In the genomic region with DNA sequence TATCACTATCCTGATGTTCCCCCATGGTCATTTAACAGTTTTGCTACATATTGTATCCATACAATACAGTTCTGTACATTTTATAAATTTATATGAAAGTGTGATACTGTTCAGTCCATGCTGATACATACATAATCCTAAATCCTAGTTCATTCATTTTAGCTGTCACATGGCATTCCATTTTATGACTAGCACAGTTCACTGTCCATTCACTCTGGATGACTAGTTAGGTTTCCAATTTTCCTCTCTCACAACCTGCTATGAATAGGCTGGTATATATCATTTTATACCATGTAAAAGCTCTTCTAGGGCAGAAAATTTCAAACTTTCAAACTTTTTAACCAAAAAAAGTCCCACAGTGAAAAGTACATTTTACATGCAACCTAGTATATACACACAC, we compare ENCODE assay signal across 22 cellular contexts. TPM values are rescaled to one million over a fixed set of nuclear protein-coding genes. Genes with fewer than 3 reads are reported as not detected.
DNase-seq lines count a peak whose midpoint lies in the region; ATAC-seq, FAIRE-seq and TF ChIP-seq lines count a peak whose summit lies in the region.
"Had no signal": no experiment of that assay in that cellular context is flagged by ENCODE, and none has a peak within 500 bp of the region (broad histone marks: within the 10 kb centered on the region; RNA-seq: fewer than 3 reads in every experiment).

No MANE protein-coding gene starts in this region.

- peak overlapping the region; percentile 36 for H3K4me2 ChIP-seq in A549

- peaks cover 70 to 96% (median 84%) of the 10 kb centered on the region in 4 donors for H3K4me1 Mint-ChIP-seq in CD4-positive, alpha-beta memory T cell
- peaks cover 47% of the 10 kb centered on the region for H3K4me1 Mint-ChIP-seq in progenitor cell of endocrine pancreas (ENCODE audit: low read depth)

- no peak for TF ChIP-seq RAD21 in A549 (conservative IDR thresholded peaks at IDR 0.05 in 1 of 2, IDR thresholded peaks at IDR 0.05 in 1 of 2)

- peak overlapping the region in 2 of 8 donors; percentile 22 to 31 for H3K4me3 Mint-ChIP-seq in CD4-positive, alpha-beta memory T cell
- H3K4me3 Mint-ChIP-seq in progenitor cell of endocrine pancreas (ENCODE audit: low read depth): no peak overlapping the region
- H3K4me3 Mint-ChIP-seq: endodermal cell; T-helper 1 cell treated with Interleukin-12 subunit alpha and Interleukin-12 subunit beta and Interleukin-4 antibody, amounts not matched to agents 30 μg/mL and 1 μg/mL, for 36 hours had no signal

- no peaks in the 10 kb centered on the region for H3K9me3 ChIP-seq in A549
- no peaks in the 10 kb centered on the region for H3K9me3 ChIP-seq in CD4-positive, alpha-beta memory T cell (ENCODE audit: control insufficient read depth in 1 of 2, low read length in 2 of 2)
- H3K9me3 ChIP-seq: HAP-1, lower lobe of right lung, ovary, tibial nerve had no signal

- TF ChIP-seq POLR2A in A549 (IDR thresholded peaks at IDR 0.05; ENCODE audit: low read length): no peak

- H3K4me3 ChIP-seq in A549: no peak overlapping the region
- no peak overlapping the region for H3K4me3 ChIP-seq in CD4-positive, alpha-beta memory T cell (ENCODE audit: low read length in 2 of 2)
- H3K4me3 ChIP-seq: HAP-1, lower lobe of right lung, ovary, tibial nerve had no signal

- DNase-seq in A549 (ENCODE audit: low read depth in 1 of 2, low spot score in 1 of 2): no peak
- no peak for DNase-seq in CD4-positive, alpha-beta memory T cell
- DNase-seq in SK-MEL-5 (ENCODE audit: low read depth, low spot score): peak; percentile 9
- DNase-seq in foreskin keratinocyte: peak in 1 of 2 donors; percentile 43
- DNase-seq in progenitor cell of endocrine pancreas (ENCODE audit: low spot score, unreplicated experiment): no peak
- DNase-seq in GM13976 (ENCODE audit: low spot score): no peak
- DNase-seq: activated naive CD4-positive, alpha-beta T cell; endodermal cell; lower lobe of right lung; NCI-H146; NCI-H2171; NCI-H69; ovary; SHP77; stimulated activated naive CD4-positive, alpha-beta T cell; WERI-Rb-1 had no signal

- TF ChIP-seq CTCF in A549 (IDR thresholded peaks at IDR 0.05) (no peak), foreskin keratinocyte (conservative IDR thresholded peaks at IDR 0.05) (no peak), progenitor cell of endocrine pancreas (IDR thresholded peaks at IDR 0.05; ENCODE audit: unreplicated experiment) (no peak), GM13976 (IDR thresholded peaks at IDR 0.05; ENCODE audit: borderline replicate concordance, control extremely low read depth, extremely low read depth, insufficient read depth, missing control alignments) (no peak)

- CTCF ChIA-PET in A549 (lab: Yijun Ruan, JAX): no interaction called here
- CTCF ChIA-PET in CD4-positive, alpha-beta memory T cell (lab: Charles Lee; ENCODE audit: partially characterized antibody): interaction anchor here (1.0 kb wide), 1 partner anchor 12 kb away, joined by 3 read pairs; no protein-coding TSS in a partner anchor

- H3K27ac Mint-ChIP-seq in CD4-positive, alpha-beta memory T cell: peak overlapping the region in 6 of 7 donors; percentile 0 to 74 (median 42)
- H3K27ac Mint-ChIP-seq in progenitor cell of endocrine pancreas: no peak overlapping the region
- H3K27ac Mint-ChIP-seq: T-helper 1 cell treated with Interleukin-12 subunit alpha and Interleukin-12 subunit beta and Interleukin-4 antibody, amounts not matched to agents 30 μg/mL and 1 μg/mL, for 36 hours had no signal

- no peak for TF ChIP-seq EP300 in A549 (IDR thresholded peaks at IDR 0.05)

- peaks cover 0 to 7% of the 10 kb centered on the region in 2 donors for H3K36me3 Mint-ChIP-seq in CD4-positive, alpha-beta memory T cell
- peaks cover 6% of the 10 kb centered on the region for H3K36me3 Mint-ChIP-seq in progenitor cell of endocrine pancreas (ENCODE audit: insufficient read depth)

- H3K27ac ChIP-seq in A549: peak overlapping the region in 1 of 2 experiments; percentile 50; a peak in 2 of 6 replicates
- no peak overlapping the region for H3K27ac ChIP-seq in CD4-positive, alpha-beta memory T cell (ENCODE audit: low read depth, low read length)
- H3K27ac ChIP-seq in foreskin keratinocyte: no peak overlapping the region
- H3K27ac ChIP-seq: lower lobe of right lung, ovary, tibial nerve, WERI-Rb-1 had no signal

- ATAC-seq in A549 (no peak; a peak in 1 of 6 replicates), foreskin keratinocyte (peak; percentile 64), GM21515 (IDR thresholded peaks at IDR 0.05; ENCODE audit: unreplicated experiment) (no peak)
- ATAC-seq: lower lobe of right lung, sciatic nerve had no signal

- H3K36me3 ChIP-seq in CD4-positive, alpha-beta memory T cell (ENCODE audit: insufficient read depth, low read length): no peaks in the 10 kb centered on the region
- H3K36me3 ChIP-seq: lower lobe of right lung, ovary had no signal

- no peaks in the 10 kb centered on the region for H3K27me3 Mint-ChIP-seq in CD4-positive, alpha-beta memory T cell
- H3K27me3 Mint-ChIP-seq in progenitor cell of endocrine pancreas: no peaks in the 10 kb centered on the region

- intact Hi-C loops in CD4-positive, alpha-beta memory T cell (cut with micrococcal nuclease): no loop called here

- POLR2A ChIA-PET in A549 (lab: Yijun Ruan, JAX): no interaction called here
- POLR2A ChIA-PET in CD4-positive, alpha-beta memory T cell (lab: Charles Lee; ENCODE audit: partially characterized antibody): interaction anchor here (1.0 kb wide), 1 partner anchor 15 kb away, joined by 4 read pairs; no protein-coding TSS in a partner anchor

- no peaks in the 10 kb centered on the region for H3K9me3 Mint-ChIP-seq in CD4-positive, alpha-beta memory T cell
- no peaks in the 10 kb centered on the region for H3K9me3 Mint-ChIP-seq in progenitor cell of endocrine pancreas (ENCODE audit: low read depth)
- H3K9me3 Mint-ChIP-seq: endodermal cell; T-helper 1 cell treated with Interleukin-12 subunit alpha and Interleukin-12 subunit beta and Interleukin-4 antibody, amounts not matched to agents 30 μg/mL and 1 μg/mL, for 36 hours had no signal

- no peaks in the 10 kb centered on the region for H3K27me3 ChIP-seq in CD4-positive, alpha-beta memory T cell (ENCODE audit: insufficient read depth, low read length)
- no peaks in the 10 kb centered on the region for H3K27me3 ChIP-seq in foreskin keratinocyte
- H3K27me3 ChIP-seq: ovary, tibial nerve had no signal

- no peak for FAIRE-seq in A549 (lab: Jason Lieb, UNC)
- FAIRE-seq: astrocyte had no signal

- H3K4me1 ChIP-seq in A549 (peaks cover 97% of the 10 kb centered on the region), foreskin keratinocyte (peaks cover 38% of the 10 kb centered on the region)
- H3K4me1 ChIP-seq in CD4-positive, alpha-beta memory T cell (ENCODE audit: insufficient read depth, low read length): peaks cover 87% of the 10 kb centered on the region

- in situ Hi-C loops in SK-MEL-5 (cut with HindIII; ENCODE audit: low pct_unique_long_range_greater_than_20kb, low sequenced_read_pairs) (no loop called here), GM13976 (cut with MboI; ENCODE audit: low sequenced_read_pairs, unreplicated experiment) (no loop called here)

TF ChIP-seq in A549, 52 proteins besides CTCF, POLR2A, EP300 and RAD21 (continues in another document):
- TF ChIP-seq CHD2 (IDR thresholded peaks at IDR 0.05; ENCODE audit: low read length, partially characterized antibody) (no peak), ESRRA (IDR thresholded peaks at IDR 0.05; ENCODE audit: borderline replicate concordance, low read length) (no peak), MAFK (IDR thresholded peaks at IDR 0.05; ENCODE audit: partially characterized antibody) (no peak), RCOR1 (IDR thresholded peaks at IDR 0.05; ENCODE audit: low read depth, low read length) (no peak), BHLHE40 (IDR thresholded peaks at IDR 0.05; ENCODE audit: low read depth, low read length) (no peak), EHF (CRISPR knock-in tag; IDR thresholded peaks at IDR 0.05) (no peak), RNF2 (IDR thresholded peaks at IDR 0.05; ENCODE audit: borderline replicate concordance, low read depth) (no peak), MAZ (IDR thresholded peaks at IDR 0.05; ENCODE audit: borderline replicate concordance, low read depth, low read length) (no peak)
- TF ChIP-seq, protein P1, sequence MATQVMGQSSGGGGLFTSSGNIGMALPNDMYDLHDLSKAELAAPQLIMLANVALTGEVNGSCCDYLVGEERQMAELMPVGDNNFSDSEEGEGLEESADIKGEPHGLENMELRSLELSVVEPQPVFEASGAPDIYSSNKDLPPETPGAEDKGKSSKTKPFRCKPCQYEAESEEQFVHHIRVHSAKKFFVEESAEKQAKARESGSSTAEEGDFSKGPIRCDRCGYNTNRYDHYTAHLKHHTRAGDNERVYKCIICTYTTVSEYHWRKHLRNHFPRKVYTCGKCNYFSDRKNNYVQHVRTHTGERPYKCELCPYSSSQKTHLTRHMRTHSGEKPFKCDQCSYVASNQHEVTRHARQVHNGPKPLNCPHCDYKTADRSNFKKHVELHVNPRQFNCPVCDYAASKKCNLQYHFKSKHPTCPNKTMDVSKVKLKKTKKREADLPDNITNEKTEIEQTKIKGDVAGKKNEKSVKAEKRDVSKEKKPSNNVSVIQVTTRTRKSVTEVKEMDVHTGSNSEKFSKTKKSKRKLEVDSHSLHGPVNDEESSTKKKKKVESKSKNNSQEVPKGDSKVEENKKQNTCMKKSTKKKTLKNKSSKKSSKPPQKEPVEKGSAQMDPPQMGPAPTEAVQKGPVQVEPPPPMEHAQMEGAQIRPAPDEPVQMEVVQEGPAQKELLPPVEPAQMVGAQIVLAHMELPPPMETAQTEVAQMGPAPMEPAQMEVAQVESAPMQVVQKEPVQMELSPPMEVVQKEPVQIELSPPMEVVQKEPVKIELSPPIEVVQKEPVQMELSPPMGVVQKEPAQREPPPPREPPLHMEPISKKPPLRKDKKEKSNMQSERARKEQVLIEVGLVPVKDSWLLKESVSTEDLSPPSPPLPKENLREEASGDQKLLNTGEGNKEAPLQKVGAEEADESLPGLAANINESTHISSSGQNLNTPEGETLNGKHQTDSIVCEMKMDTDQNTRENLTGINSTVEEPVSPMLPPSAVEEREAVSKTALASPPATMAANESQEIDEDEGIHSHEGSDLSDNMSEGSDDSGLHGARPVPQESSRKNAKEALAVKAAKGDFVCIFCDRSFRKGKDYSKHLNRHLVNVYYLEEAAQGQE (IDR thresholded peaks at IDR 0.05): no peak

RNA-seq across cellular contexts. Expression of a gene that starts 15.2 kb away (rescaled TPM):
- polyA plus RNA-seq in A549 (2011; rRNA removed) (217 and 229 TPM in 2 replicates), A549 (2017; fragmentation: RNase III; extraction: RNeasy Plus Mini Kit Qiagen cat#74134 plus additional on column Dnase treatment) (121 to 133 TPM (median 131 TPM) in 3 replicates), foreskin keratinocyte (32.3 and 33.6 TPM in 2 replicates)
- 42.4 TPM in 2 replicates for polyA plus RNA-seq in A549 (2012; cell fraction: cytosol; rRNA removed)
- polyA plus RNA-seq in A549 (2012; cell fraction: nucleus; rRNA removed): 17.1 and 25.1 TPM in 2 replicates
- 204 and 226 TPM in 2 replicates for polyA minus RNA-seq in A549 (2011; rRNA and poly(A)+ RNA removed)
- 100 to 1,000 TPM; 126 to 131 TPM for total RNA-seq in CD4-positive, alpha-beta memory T cell
- polyA plus RNA-seq in CD4-positive, alpha-beta memory T cell: 10 to 100 TPM; 88.5 to 91.7 TPM
- total RNA-seq in SK-MEL-5 (2014; rRNA removed; shearing (Covaris generic)): 96.0 and 105 TPM in 2 replicates
- polyA plus RNA-seq in SK-MEL-5 (2015; cell fraction: cytosol; rRNA removed): 36.8 and 43.4 TPM in 2 replicates
- 24.7 and 29.6 TPM in 2 replicates for polyA plus RNA-seq in SK-MEL-5 (2015; cell fraction: nucleus; rRNA removed)
- total RNA-seq in foreskin keratinocyte (110 and 118 TPM in 2 replicates), progenitor cell of endocrine pancreas (140 and 145 TPM in 2 replicates)
